1 cellular context compared by ENCODE assay signal in the genomic region with DNA sequence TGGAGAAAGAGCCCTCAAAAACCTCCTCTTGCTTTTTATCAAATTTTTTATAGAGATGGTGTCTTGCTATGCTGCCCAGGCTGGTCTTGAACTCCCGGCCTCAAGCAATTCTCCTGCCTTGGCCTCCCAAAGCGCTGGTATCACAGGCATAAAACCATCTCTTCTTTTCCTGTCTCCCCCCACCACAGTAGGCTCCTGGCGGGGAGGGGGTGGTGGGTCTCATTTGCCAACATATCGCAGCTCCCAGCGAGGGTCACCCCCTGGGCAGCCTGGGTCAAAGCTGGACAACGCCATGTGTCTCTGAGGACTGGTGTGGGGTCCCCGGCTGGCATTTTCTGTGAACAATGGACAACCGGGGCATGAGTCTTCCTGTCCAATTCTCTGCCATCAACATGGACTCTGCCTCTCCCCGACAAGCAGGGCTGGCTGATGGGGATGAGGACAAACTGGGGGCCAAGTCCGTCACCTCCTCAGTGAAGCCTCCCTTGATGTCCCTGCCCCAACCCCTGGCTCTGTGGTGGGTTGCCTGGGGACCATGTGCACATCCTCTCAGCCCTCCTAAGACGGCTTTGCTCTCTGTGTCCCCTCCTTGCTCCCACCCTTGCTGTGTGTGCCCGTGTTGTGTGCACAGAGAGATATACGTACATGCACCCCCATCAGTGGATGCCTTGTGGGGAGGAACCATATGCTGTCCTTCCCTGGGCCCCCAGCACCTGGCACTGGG.
TF ChIP-seq lines count a peak whose summit lies in the region.

No MANE protein-coding gene starts in this region.

TF ChIP-seq in GM12878, 131 proteins besides CTCF, POLR2A, EP300 and RAD21:
- no peak for TF ChIP-seq RFX5 (IDR thresholded peaks at IDR 0.05; ENCODE audit: low read depth, low read length)
- TF ChIP-seq BACH1 (IDR thresholded peaks at IDR 0.05; ENCODE audit: borderline replicate concordance) = no peak
- no peak for TF ChIP-seq SUZ12 (IDR thresholded peaks at IDR 0.05; ENCODE audit: unreplicated experiment)
- TF ChIP-seq IKZF1 (conservative IDR thresholded peaks at IDR 0.05) = no peak
- TF ChIP-seq CHD4 (IDR thresholded peaks at IDR 0.05) = no peak
- no peak for TF ChIP-seq RBBP5 (conservative IDR thresholded peaks at IDR 0.05)
- no peak for TF ChIP-seq CREM (IDR thresholded peaks at IDR 0.05; ENCODE audit: low read depth)
- TF ChIP-seq, protein P1, sequence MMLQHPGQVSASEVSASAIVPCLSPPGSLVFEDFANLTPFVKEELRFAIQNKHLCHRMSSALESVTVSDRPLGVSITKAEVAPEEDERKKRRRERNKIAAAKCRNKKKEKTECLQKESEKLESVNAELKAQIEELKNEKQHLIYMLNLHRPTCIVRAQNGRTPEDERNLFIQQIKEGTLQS (IDR thresholded peaks at IDR 0.05; ENCODE audit: borderline replicate concordance, extremely low read depth, low read depth, low read length) = no peak
- TF ChIP-seq BCLAF1 (IDR thresholded peaks at IDR 0.05) = no peak
- TF ChIP-seq YBX1 (IDR thresholded peaks at IDR 0.05) = no peak
- no peak for TF ChIP-seq ETV6 (conservative IDR thresholded peaks at IDR 0.05 in 1 of 2, IDR thresholded peaks at IDR 0.05 in 1 of 2; ENCODE audit: borderline replicate concordance in 1 of 2, low read depth in 1 of 2)
- no peak for TF ChIP-seq NRF1 (conservative IDR thresholded peaks at IDR 0.05; ENCODE audit: low read depth, low read length)
- no peak for TF ChIP-seq MYC (IDR thresholded peaks at IDR 0.05; ENCODE audit: insufficient read depth, insufficient read length, insufficient replicate concordance, low read length, severe bottlenecking)
- TF ChIP-seq KDM1A (IDR thresholded peaks at IDR 0.05; ENCODE audit: borderline replicate concordance) = no peak
- TF ChIP-seq IKZF2 (IDR thresholded peaks at IDR 0.05) = no peak
- TF ChIP-seq, protein P2, sequence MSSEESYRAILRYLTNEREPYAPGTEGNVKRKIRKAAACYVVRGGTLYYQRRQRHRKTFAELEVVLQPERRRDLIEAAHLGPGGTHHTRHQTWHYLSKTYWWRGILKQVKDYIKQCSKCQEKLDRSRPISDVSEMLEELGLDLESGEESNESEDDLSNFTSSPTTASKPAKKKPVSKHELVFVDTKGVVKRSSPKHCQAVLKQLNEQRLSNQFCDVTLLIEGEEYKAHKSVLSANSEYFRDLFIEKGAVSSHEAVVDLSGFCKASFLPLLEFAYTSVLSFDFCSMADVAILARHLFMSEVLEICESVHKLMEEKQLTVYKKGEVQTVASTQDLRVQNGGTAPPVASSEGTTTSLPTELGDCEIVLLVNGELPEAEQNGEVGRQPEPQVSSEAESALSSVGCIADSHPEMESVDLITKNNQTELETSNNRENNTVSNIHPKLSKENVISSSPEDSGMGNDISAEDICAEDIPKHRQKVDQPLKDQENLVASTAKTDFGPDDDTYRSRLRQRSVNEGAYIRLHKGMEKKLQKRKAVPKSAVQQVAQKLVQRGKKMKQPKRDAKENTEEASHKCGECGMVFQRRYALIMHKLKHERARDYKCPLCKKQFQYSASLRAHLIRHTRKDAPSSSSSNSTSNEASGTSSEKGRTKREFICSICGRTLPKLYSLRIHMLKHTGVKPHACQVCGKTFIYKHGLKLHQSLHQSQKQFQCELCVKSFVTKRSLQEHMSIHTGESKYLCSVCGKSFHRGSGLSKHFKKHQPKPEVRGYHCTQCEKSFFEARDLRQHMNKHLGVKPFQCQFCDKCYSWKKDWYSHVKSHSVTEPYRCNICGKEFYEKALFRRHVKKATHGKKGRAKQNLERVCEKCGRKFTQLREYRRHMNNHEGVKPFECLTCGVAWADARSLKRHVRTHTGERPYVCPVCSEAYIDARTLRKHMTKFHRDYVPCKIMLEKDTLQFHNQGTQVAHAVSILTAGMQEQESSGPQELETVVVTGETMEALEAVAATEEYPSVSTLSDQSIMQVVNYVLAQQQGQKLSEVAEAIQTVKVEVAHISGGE (CRISPR knock-in tag; IDR thresholded peaks at IDR 0.05) = no peak
- no peak for TF ChIP-seq BCL3 (IDR thresholded peaks at IDR 0.05; ENCODE audit: borderline replicate concordance, insufficient read depth, low read depth, low read length, poor library complexity, severe bottlenecking)
- no peak for TF ChIP-seq CEBPZ (IDR thresholded peaks at IDR 0.05; ENCODE audit: low read depth, low read length)
